Comparison of ENCODE assay signal across 8 cellular contexts in genomic region chr1:150629115-150629928, GRCh38. TPM values are rescaled to one million over a fixed set of nuclear protein-coding genes. Genes with fewer than 3 reads are reported as not detected.
DNase-seq lines count a peak whose midpoint lies in the region; ATAC-seq, FAIRE-seq and TF ChIP-seq lines count a peak whose summit lies in the region.

ENSA (minus strand) TSS chr1:150629612; CDS start chr1:150629470, 142 bp downstream.

- no peaks in the 10 kb centered on the region for H3K9me3 ChIP-seq in Caco-2
- H3K9me3 ChIP-seq in H1 (ENCODE audit: insufficient read depth in 2 of 2, low read depth in 1 of 2, low read length in 1 of 2) = no peaks in the 10 kb centered on the region

- peak within 1 kb of the TSS; percentile 71 for H3K4me2 ChIP-seq in H1 (ENCODE audit: insufficient read depth in 1 of 2, low read depth in 2 of 2, low read length in 2 of 2)

- FAIRE-seq in HTR-8/SVneo (lab: Jason Lieb, UNC) (peak; percentile 77), H1 (lab: Jason Lieb, UNC) (peak; percentile 79)

- H3K4ac ChIP-seq in H1 (replicated peaks; ENCODE audit: insufficient read length, low read depth, low read length) = peak within 1 kb of the TSS; percentile 4

- H3K23ac ChIP-seq in H1 (ENCODE audit: insufficient read length) = no peak within 1 kb of the TSS

- no peak within 1 kb of the TSS for H2BK120ac ChIP-seq in H1 (replicated peaks; ENCODE audit: low read depth, low read length)

- peak; percentile 62 to 66 for TF ChIP-seq POLR2A in H1 (IDR thresholded peaks at IDR 0.05; ENCODE audit: control extremely low read depth in 1 of 2, low read depth in 2 of 2, low read length in 2 of 2)

- peak within 1 kb of the TSS; percentile 13; the same call in 1 of the 2 replicates for H3K18ac ChIP-seq in H1 (ENCODE audit: extremely low read depth, low read length)

- no peak within 1 kb of the TSS for H2BK12ac ChIP-seq in H1 (ENCODE audit: low read depth, low read length)

- H3K23me2 ChIP-seq in H1 (ENCODE audit: low read depth, low read length) = peaks cover 5% of the 10 kb centered on the region; the same call in 1 of the 2 replicates

- POLR2A ChIA-PET in Caco-2 (lab: Charles Lee) = interaction anchor here (0.5 to 2.1 kb wide), 18 partner anchors 8 to 502 kb away, joined by 3 to 61 read pairs (median 4); partner anchors contain the start of genes ADAMTSL4, GOLPH3L, MCL1 and MINDY1
- POLR2A ChIA-PET in H1 (lab: Charles Lee; ENCODE audit: partially characterized antibody) = interaction anchor here (0.5 to 43.5 kb wide), 19 partner anchors 12 to 394 kb away, joined by 3 to 1380 read pairs (median 3); partner anchors contain the start of genes ADAMTSL4, GOLPH3L and MCL1

- H3K36me3 ChIP-seq in Caco-2 (ENCODE audit: control insufficient read depth, insufficient read depth, low read length) = peaks cover 2% of the 10 kb centered on the region; the same call in 1 of the 2 replicates
- H3K36me3 ChIP-seq in H1 (ENCODE audit: control insufficient read depth in 2 of 4, insufficient read depth in 4 of 4, low read length in 3 of 4) = peaks cover 17 to 30% (median 25%) of the 10 kb centered on the region in 4 experiments

- TF ChIP-seq RAD21 in H1 (IDR thresholded peaks at IDR 0.05 in 1 of 2, conservative IDR thresholded peaks at IDR 0.05 in 1 of 2; ENCODE audit: low read depth in 2 of 2, low read length in 2 of 2) = no peak

- no peak within 1 kb of the TSS for H3K27ac Mint-ChIP-seq in Caco-2 (ENCODE audit: unreplicated experiment)

- no peaks in the 10 kb centered on the region for H4K20me1 ChIP-seq in H1 (replicated peaks in 1 of 2; ENCODE audit: control insufficient read depth in 1 of 2, insufficient read depth in 2 of 2, low read length in 2 of 2)

- H3K27me3 ChIP-seq in Caco-2 (replicated peaks; ENCODE audit: control insufficient read depth, insufficient read depth, low read length) (no peaks in the 10 kb centered on the region), H1 (replicated peaks in 1 of 4; ENCODE audit: control insufficient read depth in 3 of 4, extremely low read depth in 1 of 4, insufficient read depth in 3 of 4, low read length in 3 of 4) (no peaks in the 10 kb centered on the region)

- H4K8ac ChIP-seq in H1 (ENCODE audit: extremely low read depth, insufficient read depth, low read length) = peak within 1 kb of the TSS; percentile 93; the same call in 1 of the 2 replicates

- peak within 1 kb of the TSS; percentile 61 to 94 (median 92) for H3K9ac ChIP-seq in H1 (replicated peaks in 1 of 4; ENCODE audit: extremely low read depth in 1 of 4, low read depth in 3 of 4, low read length in 3 of 4)

- BruUV-seq in Caco-2 (replicated peaks; lab: Mats Ljungman, UMichigan) = no TSS peak

- no peak within 1 kb of the TSS for H2BK20ac ChIP-seq in H1 (ENCODE audit: low read length)

- peak within 1 kb of the TSS; percentile 94 for H2BK5ac ChIP-seq in H1 (ENCODE audit: low read depth, low read length)

- peak within 1 kb of the TSS; percentile 97 for H3K27ac ChIP-seq in H1 (ENCODE audit: low read depth, low read length)

- no peaks in the 10 kb centered on the region for H3K27me3 Mint-ChIP-seq in Caco-2 (ENCODE audit: insufficient read depth, unreplicated experiment)

- ATAC-seq in GM21381 (IDR thresholded peaks at IDR 0.05; ENCODE audit: unreplicated experiment) = peak; percentile 92

- no peak within 1 kb of the TSS for H4K91ac ChIP-seq in H1 (replicated peaks; ENCODE audit: insufficient read length, low read length)

- no peak within 1 kb of the TSS for H3K4me3 Mint-ChIP-seq in Caco-2 (ENCODE audit: unreplicated experiment)

- H3K4me3 ChIP-seq in Caco-2 (ENCODE audit: low read depth, low read length) = peak within 1 kb of the TSS; percentile 56
- H3K4me3 ChIP-seq in H1 (ENCODE audit: extremely low read depth in 1 of 4, insufficient read depth in 2 of 4, low read depth in 3 of 4, low read length in 4 of 4) = peak within 1 kb of the TSS; percentile 72 to 94 (median 80)

- peaks cover 5% of the 10 kb centered on the region for H3K4me1 Mint-ChIP-seq in Caco-2 (ENCODE audit: low read depth, unreplicated experiment)

- H3K79me1 ChIP-seq in H1 (ENCODE audit: low read depth, low read length) = 0 out of 2 replicates have a peak, but pooled peaks cover 3% of the 10 kb centered on the region

- peaks cover 31% of the 10 kb centered on the region for H3K36me3 Mint-ChIP-seq in Caco-2 (ENCODE audit: insufficient read depth, unreplicated experiment)

- peaks cover 0 to 41% of the 10 kb centered on the region in 2 experiments; a peak in 2 of 4 replicates for H3K79me2 ChIP-seq in H1 (ENCODE audit: control insufficient read depth in 1 of 2, insufficient read depth in 2 of 2, low read length in 2 of 2)

- CTCF ChIA-PET in Caco-2 (lab: Charles Lee) = interaction anchor here (0.8 to 3.2 kb wide), 6 partner anchors 9 to 351 kb away, joined by 3 to 20 read pairs (median 6); partner anchors contain the start of gene GOLPH3L
- CTCF ChIA-PET in H1 (lab: Charles Lee; ENCODE audit: partially characterized antibody) = interaction anchor here (0.9 to 1.3 kb wide), 3 partner anchors 68 to 186 kb away, joined by 3 to 8 read pairs (median 5); no protein-coding TSS in a partner anchor

- TF ChIP-seq EP300 in H1 (IDR thresholded peaks at IDR 0.05; ENCODE audit: borderline replicate concordance in 1 of 2, low read depth in 2 of 2, low read length in 2 of 2) = no peak

- H3K14ac ChIP-seq in H1 (ENCODE audit: insufficient read length) = no peak within 1 kb of the TSS

- H3K56ac ChIP-seq in H1 (replicated peaks; ENCODE audit: insufficient read length, low read depth, low read length) = peak within 1 kb of the TSS; percentile 48

- intact Hi-C loops in Caco-2 (cut with micrococcal nuclease; ENCODE audit: unreplicated experiment) = loop anchor here (2.0 to 10.0 kb wide), 4 partner anchors 51 to 295 kb away; partner anchors contain the start of genes MCL1 and SETDB1

- H2BK15ac ChIP-seq in H1 (ENCODE audit: low read length) = no peak within 1 kb of the TSS

- TF ChIP-seq CTCF in Caco-2 (IDR thresholded peaks at IDR 0.05; ENCODE audit: insufficient read depth in 1 of 2, low read depth in 1 of 2, low read length in 1 of 2, severe bottlenecking in 1 of 2, unreplicated experiment in 1 of 2) (no peak), H1 (IDR thresholded peaks at IDR 0.05; ENCODE audit: control extremely low read depth in 1 of 3, insufficient read depth in 1 of 3, low read depth in 1 of 3, low read length in 3 of 3) (no peak)

- peak within 1 kb of the TSS; percentile 85 for H4K5ac ChIP-seq in H1 (ENCODE audit: insufficient read length, low read depth, low read length)

- DNase-seq in Caco-2 = peak; percentile 97 to 99
- peak; percentile 94 for DNase-seq in HTR-8/SVneo (ENCODE audit: insufficient read length, low spot score)
- DNase-seq in NOMO-1 treated with DMSO at 0.1 percent for 48 hours (lab: John Stamatoyannopoulos, UW; ENCODE audit: unreplicated experiment) = peak; percentile 99
- peak; percentile 89 to 94 for DNase-seq in activated CD8-positive, alpha-beta memory T cell treated with anti-CD3 and anti-CD28 coated beads for 4 hours (ENCODE audit: low read depth in 2 of 2)
- DNase-seq in H1 (ENCODE audit: low read depth in 1 of 2, low spot score in 2 of 2) = peak; percentile 94 to 96
- DNase-seq in medulla oblongata (ENCODE audit: extremely low spot score) = peak; percentile 100
- peak; percentile 92 for DNase-seq in stimulated activated CD8-positive, alpha-beta memory T cell treated with anti-CD3 and anti-CD28 coated beads, Interleukin-12 subunit alpha, Interleukin-12 subunit beta, amount 100 ng/mL, for 1 hour (ENCODE audit: low read depth)

- no peak within 1 kb of the TSS for H2AK5ac ChIP-seq in H1 (ENCODE audit: low read depth, low read length)

- H3K9me3 Mint-ChIP-seq in Caco-2 (ENCODE audit: unreplicated experiment) = no peaks in the 10 kb centered on the region

- H2AFZ ChIP-seq in H1 (ENCODE audit: low read length) = no peak within 1 kb of the TSS

- peaks cover 6% of the 10 kb centered on the region for H3K4me1 ChIP-seq in Caco-2
- H3K4me1 ChIP-seq in H1 (replicated peaks in 1 of 4; ENCODE audit: control insufficient read depth in 3 of 4, insufficient read depth in 4 of 4, low read length in 3 of 4) = peaks cover 0 to 7% (median 4%) of the 10 kb centered on the region in 4 experiments; a peak in 5 of 7 replicates

- WGBS in H1 (ENCODE audit: extremely low coverage in 1 of 2, insufficient coverage in 1 of 2, insufficient read length in 1 of 2, insufficient replicate concordance in 2 of 2, low coverage in 1 of 2, low lambda C conversion rate in 2 of 2, missing lambda C conversion rate in 1 of 2), 2 experiments = 4% methylated on average over 35 of the region's 49 CpGs; no CpG with 5 or more reads in 1 of the 2 experiments

TF ChIP-seq in H1, 55 proteins besides CTCF, POLR2A, EP300 and RAD21 (continues in another document):
- TF ChIP-seq KDM5A (IDR thresholded peaks at IDR 0.05; ENCODE audit: low read length) = no peak; the same call in 1 of the 2 replicates
- no peak for TF ChIP-seq GABPA (IDR thresholded peaks at IDR 0.05; ENCODE audit: borderline replicate concordance, insufficient read depth, low read length)
- no peak for TF ChIP-seq RBBP5 (IDR thresholded peaks at IDR 0.05; ENCODE audit: borderline replicate concordance, low read depth, low read length)
- TF ChIP-seq SP2 (IDR thresholded peaks at IDR 0.05; ENCODE audit: low read length) = peak; percentile 88
- TF ChIP-seq RNF2 (IDR thresholded peaks at IDR 0.05; ENCODE audit: borderline replicate concordance, low read depth, low read length, missing control alignments, poor library complexity, severe bottlenecking) = no peak
- no peak for TF ChIP-seq SP4 (IDR thresholded peaks at IDR 0.05; ENCODE audit: low read length)
- TF ChIP-seq JUND (IDR thresholded peaks at IDR 0.05; ENCODE audit: low read length) = peak; percentile 87
- no peak for TF ChIP-seq SRF (IDR thresholded peaks at IDR 0.05; ENCODE audit: low read depth, low read length)
- TF ChIP-seq NRF1 (IDR thresholded peaks at IDR 0.05; ENCODE audit: low read depth, low read length) = no peak

RNA-seq across cellular contexts. Expression of gene ENSA, which starts in this region (rescaled TPM):
- 178 TPM in 2 replicates for total RNA-seq in Caco-2 (2022)
- total RNA-seq in H1 (2021; fragmentation: NEBNext Ultra II Directional; extraction: Animal tissue kit (Norgen Biotek cat#: 25700)) = 229 and 236 TPM in 2 replicates
- polyA plus RNA-seq in H1 (2011; rRNA removed) = 48.2 and 49.9 TPM in 2 replicates
- polyA plus RNA-seq in H1 (2011; cell fraction: cytosol; rRNA removed) = 110 TPM
- 51.3 TPM for polyA plus RNA-seq in H1 (2011; cell fraction: nucleus; rRNA removed)
- 161 to 212 TPM (median 163 TPM) in 4 replicates for polyA plus RNA-seq in H1 (2012, experiment 1 of 2)
- 130 TPM for polyA plus RNA-seq in H1 (2012, experiment 2 of 2)
- 144 TPM for polyA plus RNA-seq in H1 (2013, experiment 1 of 2)
- 151 TPM for polyA plus RNA-seq in H1 (2013, experiment 2 of 2)
- 34.4 and 48.0 TPM in 2 replicates for polyA minus RNA-seq in H1 (2011; rRNA and poly(A)+ RNA removed)
- polyA minus RNA-seq in H1 (2011; cell fraction: cytosol; rRNA and poly(A)+ RNA removed) = 42.9 TPM
- polyA minus RNA-seq in H1 (2011; cell fraction: nucleus; rRNA and poly(A)+ RNA removed) = 37.8 TPM

Comparison
In these comparisons a context has a peak if more than half of its experiments do, and no peak if none do; other contexts are left out.
1. Peak in every context shown above with its lines: DNase-seq, ATAC-seq, H3K4me3 ChIP-seq and H3K27ac ChIP-seq.